25 cellular contexts compared by ENCODE assay signal in the genomic region with DNA sequence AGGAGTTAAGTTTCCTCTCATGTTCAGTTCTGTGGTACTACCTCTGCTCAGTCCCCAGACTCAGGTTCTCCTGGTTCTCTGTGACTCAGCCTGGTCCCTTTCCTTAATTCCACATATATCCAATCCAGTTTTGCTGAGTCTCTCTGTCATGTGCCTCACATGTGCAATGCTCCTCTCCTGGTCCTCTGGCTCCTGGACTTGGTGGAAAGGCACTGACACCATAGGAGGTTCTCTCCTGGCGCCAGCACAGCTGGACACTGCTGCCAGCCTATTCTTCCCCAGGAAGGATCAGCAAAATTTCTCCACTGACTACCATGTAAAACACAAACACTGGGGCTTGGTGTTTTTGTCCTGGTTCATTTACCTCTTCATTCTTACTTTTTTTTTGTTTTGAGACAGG. TPM values are rescaled to one million over a fixed set of nuclear protein-coding genes. Genes with fewer than 3 reads are reported as not detected.
"Had no signal": no experiment of that assay in that cellular context is flagged by ENCODE, and none has a peak within 500 bp of the region (broad histone marks: within the 10 kb centered on the region; RNA-seq: fewer than 3 reads in every experiment).

No MANE protein-coding gene starts in this region.

- H3K4me1 Mint-ChIP-seq: memory B cell had no signal

- H3K27ac ChIP-seq: body of pancreas, cardiac muscle cell, heart left ventricle, pancreas, psoas muscle, right atrium auricular region, testis, uterus had no signal

- DNase-seq: activated CD4-positive, alpha-beta T cell treated with anti-CD3 and anti-CD28 coated beads, Interleukin-2, amount 50 U/mL, for 1 hour; activated CD8-positive, alpha-beta memory T cell treated with anti-CD3 and anti-CD28 coated beads for 24 hours; activated CD8-positive, alpha-beta memory T cell treated with anti-CD3 and anti-CD28 coated beads, Interleukin-2, amount 50 U/mL, for 4 hours; activated gamma-delta T cell treated with Interleukin-2 at 50 U/mL for 16 hours; body of pancreas; effector CD4-positive, alpha-beta T cell; heart left ventricle; islet precursor cell; left cardiac atrium; pancreas; psoas muscle; stimulated activated CD4-positive, alpha-beta T cell treated with anti-CD3 and anti-CD28 coated beads, Interleukin-4, amount 100 ng/mL, for 4 hours; SW 1271; testis; trophoblast cell; uterus had no signal

- H3K9me3 Mint-ChIP-seq: memory B cell; natural killer cell treated with Interleukin-12 subunit alpha and Interleukin-12 subunit beta and Interleukin-15 and Interleukin-18, amount 100 ng/mL, for 72 hours had no signal

- H3K4me1 ChIP-seq: body of pancreas, heart left ventricle, pancreas, psoas muscle, right atrium auricular region, uterus had no signal

- H3K4me3 Mint-ChIP-seq: memory B cell; natural killer cell treated with Interleukin-12 subunit alpha and Interleukin-12 subunit beta and Interleukin-15 and Interleukin-18, amount 100 ng/mL, for 72 hours had no signal

- H3K9me3 ChIP-seq: body of pancreas, heart left ventricle, pancreas, psoas muscle, right atrium auricular region, testis, uterus had no signal

- ATAC-seq: activated CD4-positive, CD25-positive, alpha-beta regulatory T cell treated with anti-CD3 and anti-CD28 coated beads, Interleukin-2, amount 50 U/mL, for 24 hours; body of pancreas; heart left ventricle; left cardiac atrium; natural killer cell treated with Interleukin-12 subunit alpha and Interleukin-12 subunit beta and Interleukin-15 and Interleukin-18, amount 100 ng/mL, for 72 hours; pancreas; psoas muscle had no signal

- H3K27me3 ChIP-seq: body of pancreas, cardiac muscle cell, heart left ventricle, pancreas, right atrium auricular region, testis, uterus had no signal

- H3K27ac Mint-ChIP-seq: memory B cell had no signal

- H3K27me3 Mint-ChIP-seq: memory B cell; natural killer cell treated with Interleukin-12 subunit alpha and Interleukin-12 subunit beta and Interleukin-15 and Interleukin-18, amount 100 ng/mL, for 72 hours had no signal

RNA-seq across cellular contexts. Expression of a gene that starts 46.8 kb away (rescaled TPM):
- total RNA-seq: body of pancreas; cardiac muscle cell; chondrocyte; epithelial cell of proximal tubule; fibroblast of villous mesenchyme; heart left ventricle; left cardiac atrium; natural killer cell treated with Interleukin-12 subunit alpha and Interleukin-12 subunit beta and Interleukin-15 and Interleukin-18, amount 100 ng/mL, for 72 hours; pancreas; psoas muscle; right atrium auricular region; T-helper 2 cell treated with Interferon-gamma antibody and Interleukin-4, amounts not matched to agents 100 ng/mL and 5 ng/mL, for 36 hours; testis; uterus had no signal
- polyA plus RNA-seq: cardiac muscle cell, heart left ventricle had no signal
